Comparison of ENCODE assay signal across 8 cellular contexts in genomic region chr19:12891553-12892021, GRCh38. TPM values are rescaled to one million over a fixed set of nuclear protein-coding genes. Genes with fewer than 3 reads are reported as not detected.
DNase-seq lines count a peak whose midpoint lies in the region; ATAC-seq and TF ChIP-seq lines count a peak whose summit lies in the region.

No MANE protein-coding gene starts in this region.

- peak overlapping the region; percentile 99 for H3K4me3 Mint-ChIP-seq in activated CD4-positive, alpha-beta T cell treated with anti-CD3 and anti-CD28 coated beads, Interleukin-2, amount 10 ng/mL, durations not matched to agents 24 days and 14 days
- peak overlapping the region; percentile 95 for H3K4me3 Mint-ChIP-seq in activated naive CD8-positive, alpha-beta T cell treated with anti-CD3 and anti-CD28 coated beads, Interleukin-2, amount 10 ng/mL, durations not matched to agents 7 days and 5 days

- H3K4me3 ChIP-seq in thoracic aorta, result peak overlapping the region; percentile 83

- H3K4me1 Mint-ChIP-seq in activated CD4-positive, alpha-beta T cell treated with anti-CD3 and anti-CD28 coated beads, Interleukin-2, amount 10 ng/mL, durations not matched to agents 24 days and 14 days, result peaks cover 19% of the 10 kb centered on the region
- H3K4me1 Mint-ChIP-seq in activated naive CD8-positive, alpha-beta T cell treated with anti-CD3 and anti-CD28 coated beads, Interleukin-2, amount 10 ng/mL, durations not matched to agents 7 days and 5 days, result peaks cover 19% of the 10 kb centered on the region

- peaks cover 3% of the 10 kb centered on the region for H3K27me3 Mint-ChIP-seq in activated CD4-positive, alpha-beta T cell treated with anti-CD3 and anti-CD28 coated beads, Interleukin-2, amount 10 ng/mL, durations not matched to agents 24 days and 14 days
- peaks cover under 1% of the 10 kb centered on the region for H3K27me3 Mint-ChIP-seq in activated naive CD8-positive, alpha-beta T cell treated with anti-CD3 and anti-CD28 coated beads, Interleukin-2, amount 10 ng/mL, durations not matched to agents 7 days and 5 days

- H3K36me3 ChIP-seq in thoracic aorta, result peaks cover 9% of the 10 kb centered on the region

- POLR2A ChIA-PET in activated naive CD8-positive, alpha-beta T cell treated with anti-CD3 and anti-CD28 coated beads, Interleukin-2, amount 10 ng/mL, durations not matched to agents 7 days and 5 days (lab: Charles Lee), result interaction anchor here (1.0 to 3.5 kb wide), 10 partner anchors 8 to 46 kb away, joined by 3 to 28 read pairs (median 10); partner anchors contain the start of genes CALR, DNASE2, FARSA and SYCE2

- no peaks in the 10 kb centered on the region for H3K9me3 ChIP-seq in thoracic aorta

- peak overlapping the region; percentile 55 to 81 for H3K27ac ChIP-seq in thoracic aorta

- no peak for ATAC-seq in activated naive CD8-positive, alpha-beta T cell treated with anti-CD3 and anti-CD28 coated beads, Interleukin-2, amount 10 ng/mL, durations not matched to agents 7 days and 5 days (ENCODE audit: low read depth)
- ATAC-seq in left colon (peak; percentile 10), thoracic aorta (ENCODE audit: insufficient number of reproducible peaks, low FRiP score, low read depth) (no peak), HG03469 (IDR thresholded peaks at IDR 0.05; ENCODE audit: unreplicated experiment) (no peak)

- no peak for DNase-seq in activated CD4-positive, alpha-beta T cell treated with anti-CD3 and anti-CD28 coated beads, Interleukin-2, amount 10 ng/mL, durations not matched to agents 24 days and 14 days
- no peak for DNase-seq in activated CD4-positive, alpha-beta T cell treated with anti-CD3 and anti-CD28 coated beads for 4 hours
- DNase-seq in activated naive CD8-positive, alpha-beta T cell treated with anti-CD3 and anti-CD28 coated beads, Interleukin-2, amount 10 ng/mL, durations not matched to agents 7 days and 5 days, result no peak
- DNase-seq in left colon (peak in 1 of 2 donors; percentile 30), thoracic aorta (ENCODE audit: low spot score) (no peak), DMS 273 (lab: John Stamatoyannopoulos, UW; ENCODE audit: unreplicated experiment) (no peak), NCI-H2196 (lab: John Stamatoyannopoulos, UW; ENCODE audit: unreplicated experiment) (no peak)

- no peaks in the 10 kb centered on the region for H3K27me3 ChIP-seq in thoracic aorta (replicated peaks; ENCODE audit: insufficient read depth)

- intact Hi-C loops in activated CD4-positive, alpha-beta T cell treated with anti-CD3 and anti-CD28 coated beads, Interleukin-2, amount 10 ng/mL, durations not matched to agents 24 days and 14 days (cut with micrococcal nuclease), result loop anchor here (1.0 to 2.0 kb wide), 3 partner anchors 27 to 65 kb away; partner anchors contain the start of genes FARSA, GADD45GIP1 and SYCE2
- intact Hi-C loops in left colon (cut with DNase I, micrococcal nuclease), result no loop called here

- H3K4me1 ChIP-seq in thoracic aorta (ENCODE audit: control insufficient read depth in 1 of 2, low read depth in 2 of 2), result peaks cover 4 to 17% of the 10 kb centered on the region in 2 donors

- TF ChIP-seq CTCF in thoracic aorta (IDR thresholded peaks at IDR 0.05), result no peak

- H3K9me3 Mint-ChIP-seq in activated CD4-positive, alpha-beta T cell treated with anti-CD3 and anti-CD28 coated beads, Interleukin-2, amount 10 ng/mL, durations not matched to agents 24 days and 14 days, result no peaks in the 10 kb centered on the region
- H3K9me3 Mint-ChIP-seq in activated naive CD8-positive, alpha-beta T cell treated with anti-CD3 and anti-CD28 coated beads, Interleukin-2, amount 10 ng/mL, durations not matched to agents 7 days and 5 days, result no peaks in the 10 kb centered on the region

- peaks cover 22% of the 10 kb centered on the region for H3K36me3 Mint-ChIP-seq in activated CD4-positive, alpha-beta T cell treated with anti-CD3 and anti-CD28 coated beads, Interleukin-2, amount 10 ng/mL, durations not matched to agents 24 days and 14 days (ENCODE audit: low read depth)
- H3K36me3 Mint-ChIP-seq in activated naive CD8-positive, alpha-beta T cell treated with anti-CD3 and anti-CD28 coated beads, Interleukin-2, amount 10 ng/mL, durations not matched to agents 7 days and 5 days, result peaks cover 9% of the 10 kb centered on the region

- peak overlapping the region; percentile 90 for H3K27ac Mint-ChIP-seq in activated CD4-positive, alpha-beta T cell treated with anti-CD3 and anti-CD28 coated beads, Interleukin-2, amount 10 ng/mL, durations not matched to agents 24 days and 14 days
- peak overlapping the region; percentile 91 for H3K27ac Mint-ChIP-seq in activated naive CD8-positive, alpha-beta T cell treated with anti-CD3 and anti-CD28 coated beads, Interleukin-2, amount 10 ng/mL, durations not matched to agents 7 days and 5 days

RNA-seq across cellular contexts. Expression of gene GCDH, which starts 0.6 kb away (rescaled TPM):
- total RNA-seq in activated CD4-positive, alpha-beta T cell treated with anti-CD3 and anti-CD28 coated beads, Interleukin-2, amount 10 ng/mL, durations not matched to agents 24 days and 14 days, result 66.9 and 71.6 TPM in 2 replicates
- total RNA-seq in activated naive CD8-positive, alpha-beta T cell treated with anti-CD3 and anti-CD28 coated beads, Interleukin-2, amount 10 ng/mL, durations not matched to agents 7 days and 5 days, result 10 to 100 TPM; 39.7 to 43.4 TPM
- total RNA-seq in left colon, result 10 to 100 TPM; 20.8 to 22.8 TPM
- total RNA-seq in thoracic aorta, result 10 to 100 TPM; 30.2 to 60.7 TPM

RNA-seq across cellular contexts. Expression of gene KLF1, which starts 4.6 kb away (rescaled TPM):
- total RNA-seq in activated CD4-positive, alpha-beta T cell treated with anti-CD3 and anti-CD28 coated beads, Interleukin-2, amount 10 ng/mL, durations not matched to agents 24 days and 14 days, result 0.77 and 1.2 TPM in 2 replicates
- under 1 TPM in 1 of 2 experiments, not detected in 1; 0.19 TPM for total RNA-seq in activated naive CD8-positive, alpha-beta T cell treated with anti-CD3 and anti-CD28 coated beads, Interleukin-2, amount 10 ng/mL, durations not matched to agents 7 days and 5 days
- total RNA-seq in left colon (not detected), thoracic aorta (not detected)

RNA-seq across cellular contexts. Expression of gene DNASE2, which starts 10.3 kb away (rescaled TPM):
- 21.5 and 22.0 TPM in 2 replicates for total RNA-seq in activated CD4-positive, alpha-beta T cell treated with anti-CD3 and anti-CD28 coated beads, Interleukin-2, amount 10 ng/mL, durations not matched to agents 24 days and 14 days
- 10 to 100 TPM; 29.0 to 30.4 TPM for total RNA-seq in activated naive CD8-positive, alpha-beta T cell treated with anti-CD3 and anti-CD28 coated beads, Interleukin-2, amount 10 ng/mL, durations not matched to agents 7 days and 5 days
- total RNA-seq in left colon, result 10 to 100 TPM; 27.7 to 39.4 TPM
- total RNA-seq in thoracic aorta, result 10 to 100 TPM; 24.0 to 53.3 TPM

RNA-seq across cellular contexts. Expression of gene SYCE2, which starts 27.5 kb away (rescaled TPM):
- 2.3 and 3.3 TPM in 2 replicates for total RNA-seq in activated CD4-positive, alpha-beta T cell treated with anti-CD3 and anti-CD28 coated beads, Interleukin-2, amount 10 ng/mL, durations not matched to agents 24 days and 14 days
- total RNA-seq in activated naive CD8-positive, alpha-beta T cell treated with anti-CD3 and anti-CD28 coated beads, Interleukin-2, amount 10 ng/mL, durations not matched to agents 7 days and 5 days, result 1 to 10 TPM; 3.6 to 4.4 TPM
- not detected for total RNA-seq in left colon
- not detected for total RNA-seq in thoracic aorta

RNA-seq across cellular contexts. Expression of gene FARSA, which starts 41.9 kb away (rescaled TPM):
- total RNA-seq in activated CD4-positive, alpha-beta T cell treated with anti-CD3 and anti-CD28 coated beads, Interleukin-2, amount 10 ng/mL, durations not matched to agents 24 days and 14 days, result 202 and 208 TPM in 2 replicates
- 10 to 100 TPM; 69.2 to 73.3 TPM for total RNA-seq in activated naive CD8-positive, alpha-beta T cell treated with anti-CD3 and anti-CD28 coated beads, Interleukin-2, amount 10 ng/mL, durations not matched to agents 7 days and 5 days
- total RNA-seq in left colon (10 to 100 TPM; 42.4 to 61.2 TPM), thoracic aorta (10 to 100 TPM; 31.8 to 76.8 TPM)
